Comparison of ENCODE assay signal across 8 cellular contexts in the genomic region with DNA sequence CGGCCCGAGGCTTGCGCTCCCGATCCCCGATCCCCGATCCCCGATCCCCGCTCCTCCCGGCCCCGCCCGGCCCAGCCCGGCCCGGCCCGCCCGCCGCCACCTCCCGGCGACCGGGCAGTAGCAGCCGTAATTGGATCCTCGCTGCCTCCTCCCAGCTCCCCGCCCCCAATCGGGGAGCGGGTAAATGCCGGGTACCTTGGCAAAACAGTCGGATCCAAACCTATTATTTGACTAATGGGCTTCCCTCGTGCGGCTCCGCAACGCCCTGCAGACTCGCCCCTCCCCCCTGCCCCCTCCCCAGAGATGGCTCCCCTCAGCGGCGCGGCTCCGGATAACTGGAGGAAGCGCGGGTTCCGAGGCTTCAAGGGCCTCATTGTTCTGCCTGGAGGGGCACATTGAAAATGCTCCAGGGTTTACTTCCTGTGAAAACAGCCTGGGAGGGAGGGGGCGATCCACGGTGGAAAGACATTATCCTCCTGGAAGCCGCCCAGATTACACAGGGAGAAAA.
DNase-seq lines count a peak whose midpoint lies in the region; ATAC-seq and TF ChIP-seq lines count a peak whose summit lies in the region.

No MANE protein-coding gene starts in this region.

- peak overlapping the region; percentile 49 for H3K4me3 ChIP-seq in WI38 (ENCODE audit: low read depth, low read length)
- H3K4me3 ChIP-seq in dorsolateral prefrontal cortex, result peak overlapping the region; percentile 24 to 71 (median 57)
- H3K4me3 ChIP-seq in right lobe of liver, result peak overlapping the region; percentile 36 to 55 (median 50)

- TF ChIP-seq POLR2A in right lobe of liver (IDR thresholded peaks at IDR 0.05), result no peak

- peak; percentile 34 for DNase-seq in activated gamma-delta T cell treated with Interleukin-2 at 50 U/mL for 16 hours
- DNase-seq in activated gamma-delta T cell (lab: John Stamatoyannopoulos, UW), result no peak
- DNase-seq in NCI-H2081 (lab: John Stamatoyannopoulos, UW), result peak; percentile 88 to 89
- DNase-seq in dorsolateral prefrontal cortex, result peak; percentile 54 to 85 (median 76)
- peak in 2 of 3 donors; percentile 86 to 88 for DNase-seq in right lobe of liver
- peak; percentile 26 to 37 for DNase-seq in stimulated activated CD4-positive, alpha-beta T cell treated with anti-CD3 and anti-CD28 coated beads, Interleukin-4, amount 100 ng/mL, for 4 hours

- intact Hi-C loops in dorsolateral prefrontal cortex (cut with DNase I) (loop anchor here (1.0 to 10.0 kb wide), 15 partner anchors 61 to 929 kb away; partner anchors contain the start of gene ZMIZ1 (in 1 of the 2)), right lobe of liver (cut with DNase I) (no loop called here)

- no peaks in the 10 kb centered on the region for H3K36me3 ChIP-seq in right lobe of liver

- H3K27me3 ChIP-seq in dorsolateral prefrontal cortex (no peaks in the 10 kb centered on the region), right lobe of liver (no peaks in the 10 kb centered on the region)

- H3K27ac ChIP-seq in dorsolateral prefrontal cortex, result peak overlapping the region; percentile 85 to 99 (median 98)
- H3K27ac ChIP-seq in right lobe of liver, result peak overlapping the region; percentile 95 to 97 (median 96)

- TF ChIP-seq CTCF in WI38 (IDR thresholded peaks at IDR 0.05; ENCODE audit: low read depth, low read length), result no peak
- TF ChIP-seq CTCF in dorsolateral prefrontal cortex (IDR thresholded peaks at IDR 0.05 in 54 of 56, conservative IDR thresholded peaks at IDR 0.05 in 2 of 56; ENCODE audit: low read depth in 1 of 56, partially characterized antibody in 56 of 56), result peak in 7 of 56 donors; percentile 11 to 33 (median 19)
- TF ChIP-seq CTCF in right lobe of liver (IDR thresholded peaks at IDR 0.05), result peak in 1 of 4 donors; percentile 12

- H3K4me1 ChIP-seq in right lobe of liver, result peaks cover 3 to 49% (median 25%) of the 10 kb centered on the region in 4 donors

- ATAC-seq in HG03039 (IDR thresholded peaks at IDR 0.05; ENCODE audit: unreplicated experiment) (peak; percentile 34), right lobe of liver (peak; percentile 31 to 68 (median 60))

- no peaks in the 10 kb centered on the region for H3K9me3 ChIP-seq in right lobe of liver

- WGBS in right lobe of liver (ENCODE audit: insufficient coverage, low coverage, low lambda C conversion rate, missing lambda C conversion rate), result 1% methylated on average over 7 of the region's 41 CpGs

Comparison
In these comparisons a context has a peak if more than half of its experiments do, and no peak if none do; other contexts are left out.
1. intact Hi-C loops: an anchor here in dorsolateral prefrontal cortex (1.0 to 10.0 kb wide); none called in right lobe of liver.